Comparison of ENCODE assay signal across 23 cellular contexts in genomic region chr16:72937360-72937759, GRCh38.
A peak's percentile ranks its signal among the peaks of the same experiment; 100 is the strongest.
DNase-seq lines count a peak whose midpoint lies in the region; ATAC-seq and TF ChIP-seq lines count a peak whose summit lies in the region.
"Had no signal": no experiment of that assay in that cellular context is flagged by ENCODE, and none has a peak within 500 bp of the region (broad histone marks: within the 10 kb centered on the region; RNA-seq: fewer than 3 reads in every experiment).

No MANE protein-coding gene starts in this region.

- H3K9me3 Mint-ChIP-seq in neural progenitor cell = no peaks in the 10 kb centered on the region
- no peaks in the 10 kb centered on the region for H3K9me3 Mint-ChIP-seq in type B pancreatic cell
- H3K9me3 Mint-ChIP-seq: mesothelial cell of epicardium; T-helper 2 cell treated with Interferon-gamma antibody and Interleukin-4, amounts not matched to agents 5 μg/mL and 100 μg/mL, for 36 hours had no signal

- H3K4me1 Mint-ChIP-seq in neural progenitor cell (peaks cover 70% of the 10 kb centered on the region), type B pancreatic cell (ENCODE audit: unreplicated experiment) (peaks cover 61% of the 10 kb centered on the region)

- peaks cover 9% of the 10 kb centered on the region for H3F3A ChIP-seq in neural progenitor cell (ENCODE audit: low read depth)

- H4K20me1 ChIP-seq in neural progenitor cell (ENCODE audit: low read depth) = peaks cover 15% of the 10 kb centered on the region

- H3K27me3 Mint-ChIP-seq in neural progenitor cell (ENCODE audit: insufficient read depth, low read depth) (peaks cover 5% of the 10 kb centered on the region), type B pancreatic cell (no peaks in the 10 kb centered on the region)
- H3K27me3 Mint-ChIP-seq: effector memory CD8-positive, alpha-beta T cell had no signal

- H3K27ac Mint-ChIP-seq in neural progenitor cell = peak overlapping the region; percentile 29
- H3K27ac Mint-ChIP-seq in type B pancreatic cell = peak overlapping the region; percentile 3
- H3K27ac Mint-ChIP-seq: effector memory CD8-positive, alpha-beta T cell; mesothelial cell of epicardium; T-helper 2 cell treated with Interferon-gamma antibody and Interleukin-4, amounts not matched to agents 5 μg/mL and 100 μg/mL, for 36 hours had no signal

- H3K36me3 ChIP-seq in right atrium auricular region = no peaks in the 10 kb centered on the region
- H3K36me3 ChIP-seq in heart right ventricle = no peaks in the 10 kb centered on the region
- H3K36me3 ChIP-seq in brain microvascular endothelial cell (replicated peaks) = no peaks in the 10 kb centered on the region
- H3K36me3 ChIP-seq in neural progenitor cell = no peaks in the 10 kb centered on the region
- H3K36me3 ChIP-seq: suprapubic skin had no signal

- peaks cover 0 to 52% of the 10 kb centered on the region in 2 donors for H3K4me1 ChIP-seq in right atrium auricular region
- peaks cover 15 to 77% (median 48%) of the 10 kb centered on the region in 9 donors for H3K4me1 ChIP-seq in heart right ventricle
- peaks cover 26% of the 10 kb centered on the region for H3K4me1 ChIP-seq in neural progenitor cell

- H3K27ac ChIP-seq in right atrium auricular region (peak overlapping the region; percentile 78 to 85), heart right ventricle (peak overlapping the region in 2 of 10 donors; percentile 84 to 90), brain microvascular endothelial cell (no peak overlapping the region), neural progenitor cell (no peak overlapping the region)

- no peak for DNase-seq in right atrium auricular region (ENCODE audit: low spot score)
- no peak for DNase-seq in heart right ventricle
- DNase-seq in brain microvascular endothelial cell = no peak
- DNase-seq in neural progenitor cell (ENCODE audit: low spot score) = no peak
- no peak for DNase-seq in type B pancreatic cell (ENCODE audit: extremely low spot score, unreplicated experiment)
- no peak for DNase-seq in activated CD4-positive, alpha-beta T cell treated with anti-CD3 and anti-CD28 coated beads, Interleukin-2, amount 50 U/mL, for 48 hours
- DNase-seq: activated CD4-positive, alpha-beta T cell treated with anti-CD3 and anti-CD28 coated beads, Interleukin-2, amount 50 U/mL, for 4 hours; activated naive CD4-positive, alpha-beta T cell; anterior cingulate cortex; DMS153; effector memory CD8-positive, alpha-beta T cell; GOT3; Karpas-422; NCI-H1930; NCI-H226; NK-92 treated with Interleukin-12 subunit alpha and Interleukin-12 subunit beta, amount 100 ng/mL, for 24 hours; SK-N-SH had no signal

- H3K4me3 Mint-ChIP-seq in neural progenitor cell = no peak overlapping the region
- H3K4me3 Mint-ChIP-seq in type B pancreatic cell = no peak overlapping the region
- H3K4me3 Mint-ChIP-seq: effector memory CD8-positive, alpha-beta T cell; mesothelial cell of epicardium; T-helper 2 cell treated with Interferon-gamma antibody and Interleukin-4, amounts not matched to agents 5 μg/mL and 100 μg/mL, for 36 hours had no signal

- no peak overlapping the region for H3K4me3 ChIP-seq in right atrium auricular region
- no peak overlapping the region for H3K4me3 ChIP-seq in heart right ventricle
- no peak overlapping the region for H3K4me3 ChIP-seq in brain microvascular endothelial cell (ENCODE audit: low read depth, low read length)
- no peak overlapping the region for H3K4me3 ChIP-seq in neural progenitor cell
- H3K4me3 ChIP-seq: GM12878, suprapubic skin had no signal

- no peak overlapping the region for H3K4me2 ChIP-seq in neural progenitor cell
- H3K4me2 ChIP-seq: SK-N-SH had no signal

- WGBS in heart right ventricle, 2 donors = 89 to 94% methylated on average over 9 of the region's 9 CpGs

- H3K27me3 ChIP-seq in right atrium auricular region (no peaks in the 10 kb centered on the region), heart right ventricle (no peaks in the 10 kb centered on the region), brain microvascular endothelial cell (replicated peaks) (no peaks in the 10 kb centered on the region), neural progenitor cell (no peaks in the 10 kb centered on the region)
- H3K27me3 ChIP-seq: suprapubic skin had no signal

- in situ Hi-C loops in brain microvascular endothelial cell (cut with HindIII; ENCODE audit: low pct_ligation_motif_present, low sequenced_read_pairs) = no loop called here

- ATAC-seq in heart right ventricle = no peak
- no peak for ATAC-seq in GM21723 (IDR thresholded peaks at IDR 0.05; ENCODE audit: unreplicated experiment)
- ATAC-seq in HG03442 (IDR thresholded peaks at IDR 0.05; ENCODE audit: unreplicated experiment) = no peak
- ATAC-seq: effector memory CD8-positive, alpha-beta T cell; GM12878 had no signal

- H3K79me2 ChIP-seq in neural progenitor cell (ENCODE audit: low read depth) = no peaks in the 10 kb centered on the region

- TF ChIP-seq CTCF in right atrium auricular region (IDR thresholded peaks at IDR 0.05) (no peak), heart right ventricle (IDR thresholded peaks at IDR 0.05) (no peak), brain microvascular endothelial cell (IDR thresholded peaks at IDR 0.05; ENCODE audit: low read depth, low read length, missing control alignments) (peak; percentile 3), neural progenitor cell (IDR thresholded peaks at IDR 0.05) (no peak), type B pancreatic cell (conservative IDR thresholded peaks at IDR 0.05) (peak; percentile 30)

- peaks cover 10% of the 10 kb centered on the region for H3K36me3 Mint-ChIP-seq in neural progenitor cell
- peaks cover 20% of the 10 kb centered on the region for H3K36me3 Mint-ChIP-seq in type B pancreatic cell

- no peak overlapping the region for H3K9ac ChIP-seq in neural progenitor cell
- H3K9ac ChIP-seq: SK-N-SH had no signal

- intact Hi-C loops in heart right ventricle (cut with DNase I) = loop anchor here in 4 of 10 donors (5.0 to 10.0 kb wide), 7 partner anchors 40 to 235 kb away; partner anchors contain the start of gene ZFHX3 (in 3 of the 4)

- no peak overlapping the region for H2AFZ ChIP-seq in neural progenitor cell (replicated peaks)

- H3K9me3 ChIP-seq in right atrium auricular region (no peaks in the 10 kb centered on the region), heart right ventricle (no peaks in the 10 kb centered on the region), neural progenitor cell (ENCODE audit: low read depth) (no peaks in the 10 kb centered on the region)
- H3K9me3 ChIP-seq: SK-N-SH, suprapubic skin had no signal

Comparison
In these comparisons a context has a peak if more than half of its experiments do, and no peak if none do; other contexts are left out.
1. H3K27ac ChIP-seq: peak in right atrium auricular region (2 of 2); none in brain microvascular endothelial cell (single experiment) and neural progenitor cell (single experiment).
2. CTCF ChIP-seq: peak in brain microvascular endothelial cell (single experiment) and type B pancreatic cell (single experiment); none in right atrium auricular region (0 of 2), heart right ventricle (0 of 9) and neural progenitor cell (single experiment).